Comparison of ENCODE assay signal across 8 cellular contexts in genomic region chr4:14787894-14788293, GRCh38.
DNase-seq lines count a peak whose midpoint lies in the region; ATAC-seq and TF ChIP-seq lines count a peak whose summit lies in the region.

No MANE protein-coding gene starts in this region.

- no peak overlapping the region for H2AFZ ChIP-seq in Karpas-422 (ENCODE audit: low read length)

- no peak overlapping the region for H3K4me2 ChIP-seq in Karpas-422 (ENCODE audit: low read depth, low read length, poor library complexity, severe bottlenecking)

- H3K79me2 ChIP-seq in Karpas-422 (ENCODE audit: low read length) = no peaks in the 10 kb centered on the region

- no peak for ATAC-seq in GM18519 (IDR thresholded peaks at IDR 0.05; ENCODE audit: low FRiP score, unreplicated experiment)

- peaks cover 4% of the 10 kb centered on the region for H3K27me3 Mint-ChIP-seq in osteocyte (ENCODE audit: unreplicated experiment)

- no peak overlapping the region for H3K27ac Mint-ChIP-seq in osteocyte (ENCODE audit: unreplicated experiment)

- H3K27ac ChIP-seq in Karpas-422 (ENCODE audit: low read length) = no peak overlapping the region

- H3K9me3 ChIP-seq in Karpas-422 (ENCODE audit: low read length) = no peaks in the 10 kb centered on the region

- H3K4me1 ChIP-seq in Karpas-422 (ENCODE audit: low read length) = no peaks in the 10 kb centered on the region

- TF ChIP-seq CTCF in choroid plexus epithelial cell (conservative IDR thresholded peaks at IDR 0.05; ENCODE audit: low read depth, low read length) = peak; percentile 65
- TF ChIP-seq CTCF in osteocyte (IDR thresholded peaks at IDR 0.05) = peak; percentile 35

- peak; percentile 0 to 56 for DNase-seq in NCI-H524 (lab: John Stamatoyannopoulos, UW)
- DNase-seq in NCI-H524 treated with DMSO at 0.1 percent for 48 hours (lab: John Stamatoyannopoulos, UW) = no peak
- peak; percentile 73 for DNase-seq in Karpas-422
- DNase-seq in choroid plexus epithelial cell (ENCODE audit: low read depth) = peak; percentile 43
- DNase-seq in osteocyte (ENCODE audit: extremely low spot score, unreplicated experiment) = no peak
- no peak for DNase-seq in DMS153 (lab: John Stamatoyannopoulos, UW)
- DNase-seq in nucleus accumbens (lab: John Stamatoyannopoulos, UW) = no peak

- no peak overlapping the region for H3K4me3 Mint-ChIP-seq in osteocyte (ENCODE audit: unreplicated experiment)

- H4K20me1 ChIP-seq in Karpas-422 (ENCODE audit: insufficient read depth, low read depth, low read length) = no peaks in the 10 kb centered on the region

- H3K4me1 Mint-ChIP-seq in osteocyte (ENCODE audit: unreplicated experiment) = no peaks in the 10 kb centered on the region

- no peak overlapping the region for H3K9ac ChIP-seq in Karpas-422 (ENCODE audit: low read length)

- no peaks in the 10 kb centered on the region for H3K36me3 ChIP-seq in Karpas-422 (ENCODE audit: insufficient read depth, low read length)

- H3K9me2 ChIP-seq in Karpas-422 (replicated peaks; ENCODE audit: insufficient read depth, low read length) = no peaks in the 10 kb centered on the region

- no peaks in the 10 kb centered on the region for H3K27me3 ChIP-seq in Karpas-422 (ENCODE audit: low read length)

- H3K4me3 ChIP-seq in Karpas-422 (ENCODE audit: low read length) (no peak overlapping the region), choroid plexus epithelial cell (ENCODE audit: low read depth, low read length) (no peak overlapping the region)

- peaks cover 16% of the 10 kb centered on the region for H3K9me3 Mint-ChIP-seq in osteocyte (ENCODE audit: unreplicated experiment)

- no peaks in the 10 kb centered on the region for H3K36me3 Mint-ChIP-seq in osteocyte (ENCODE audit: unreplicated experiment)

Comparison
In these comparisons a context has a peak if more than half of its experiments do, and no peak if none do; other contexts are left out.
1. DNase-seq: peak in NCI-H524 (2 of 2), Karpas-422 (single experiment) and choroid plexus epithelial cell (single experiment); none in NCI-H524 treated with DMSO at 0.1 percent for 48 hours (single experiment), osteocyte (single experiment), DMS153 (single experiment) and nucleus accumbens (0 of 56).